In genomic region chr12:14007638-14008037, GRCh38 we compare ENCODE assay signal across 24 cellular contexts. TPM values are rescaled to one million over a fixed set of nuclear protein-coding genes. Genes with fewer than 3 reads are reported as not detected.
A peak's percentile ranks its signal among the peaks of the same experiment; 100 is the strongest.
DNase-seq lines count a peak whose midpoint lies in the region; ATAC-seq and TF ChIP-seq lines count a peak whose summit lies in the region.
"Had no signal": no experiment of that assay in that cellular context is flagged by ENCODE, and none has a peak within 500 bp of the region (broad histone marks: within the 10 kb centered on the region; RNA-seq: fewer than 3 reads in every experiment).

No MANE protein-coding gene starts in this region.

- H3K36me3 Mint-ChIP-seq in Caco-2 (ENCODE audit: insufficient read depth, unreplicated experiment), result no peaks in the 10 kb centered on the region
- H3K36me3 Mint-ChIP-seq in stimulated activated memory B cell treated with anti-CD40 and anti-IgM and Interleukin-4, amounts not matched to agents 10 μg/mL and 1 μg/mL and 100 μg/mL, for 72 hours, result no peaks in the 10 kb centered on the region
- H3K36me3 Mint-ChIP-seq: CD8-positive, alpha-beta T cell had no signal

- H3K36me3 ChIP-seq in Caco-2 (ENCODE audit: control insufficient read depth, insufficient read depth, low read length) (no peaks in the 10 kb centered on the region), left lung (no peaks in the 10 kb centered on the region), upper lobe of right lung (no peaks in the 10 kb centered on the region)
- H3K36me3 ChIP-seq: BLaER1 treated with 17β-estradiol and CSF1 and Interleukin-3, amounts not matched to agents 10 nM and 100 nM had no signal

- H3K4me3 ChIP-seq in Caco-2 (ENCODE audit: low read depth, low read length), result no peak overlapping the region
- H3K4me3 ChIP-seq in left lung, result no peak overlapping the region
- no peak overlapping the region for H3K4me3 ChIP-seq in upper lobe of right lung
- H3K4me3 ChIP-seq: A549; BLaER1 treated with 17β-estradiol and CSF1 and Interleukin-3, amounts not matched to agents 10 nM and 100 nM; GM12878 had no signal

- peak overlapping the region; percentile 15 for H3K4me3 Mint-ChIP-seq in Caco-2 (ENCODE audit: unreplicated experiment)
- H3K4me3 Mint-ChIP-seq in stimulated activated memory B cell treated with anti-CD40 and anti-IgM and Interleukin-4, amounts not matched to agents 10 μg/mL and 1 μg/mL and 100 μg/mL, for 72 hours, result no peak overlapping the region
- H3K4me3 Mint-ChIP-seq: B cell; CD4-positive, alpha-beta T cell; CD8-positive, alpha-beta T cell had no signal

- ATAC-seq in left lung, result peak; percentile 86
- peak; percentile 78 for ATAC-seq in upper lobe of right lung
- ATAC-seq in stimulated activated memory B cell treated with anti-CD40 and anti-IgM and Interleukin-4, amounts not matched to agents 10 μg/mL and 1 μg/mL and 100 μg/mL, for 72 hours, result no peak
- ATAC-seq: A549; CD8-positive, alpha-beta T cell; GM12878 had no signal

- peak overlapping the region; percentile 86 for H3K27ac Mint-ChIP-seq in Caco-2 (ENCODE audit: unreplicated experiment)
- H3K27ac Mint-ChIP-seq in stimulated activated memory B cell treated with anti-CD40 and anti-IgM and Interleukin-4, amounts not matched to agents 10 μg/mL and 1 μg/mL and 100 μg/mL, for 72 hours, result no peak overlapping the region
- H3K27ac Mint-ChIP-seq: B cell; CD4-positive, alpha-beta T cell; CD8-positive, alpha-beta T cell had no signal

- peaks cover 8% of the 10 kb centered on the region; the same call in 1 of the 2 replicates for H3K9me3 ChIP-seq in Caco-2
- peaks cover 0 to 3% of the 10 kb centered on the region in 2 donors for H3K9me3 ChIP-seq in left lung
- H3K9me3 ChIP-seq in upper lobe of right lung, result peaks cover 3% of the 10 kb centered on the region

- peaks cover 68% of the 10 kb centered on the region for H3K9me3 Mint-ChIP-seq in Caco-2 (ENCODE audit: unreplicated experiment)
- peaks cover 21% of the 10 kb centered on the region for H3K9me3 Mint-ChIP-seq in stimulated activated memory B cell treated with anti-CD40 and anti-IgM and Interleukin-4, amounts not matched to agents 10 μg/mL and 1 μg/mL and 100 μg/mL, for 72 hours

- H3K4me1 ChIP-seq in Caco-2, result peaks cover 18% of the 10 kb centered on the region
- no peaks in the 10 kb centered on the region for H3K4me1 ChIP-seq in left lung
- H3K4me1 ChIP-seq in upper lobe of right lung, result no peaks in the 10 kb centered on the region
- H3K4me1 ChIP-seq: A549; BLaER1 treated with 17β-estradiol and CSF1 and Interleukin-3, amounts not matched to agents 10 nM and 100 nM had no signal

- peaks cover 18% of the 10 kb centered on the region for H3K4me1 Mint-ChIP-seq in Caco-2 (ENCODE audit: low read depth, unreplicated experiment)
- no peaks in the 10 kb centered on the region for H3K4me1 Mint-ChIP-seq in stimulated activated memory B cell treated with anti-CD40 and anti-IgM and Interleukin-4, amounts not matched to agents 10 μg/mL and 1 μg/mL and 100 μg/mL, for 72 hours
- H3K4me1 Mint-ChIP-seq: B cell had no signal

- CTCF ChIA-PET in Caco-2 (lab: Charles Lee), result interaction anchor here (1.3 to 2.3 kb wide), 2 partner anchors 26 to 159 kb away, joined by 3 to 9 read pairs; no protein-coding TSS in a partner anchor

- DNase-seq in NCI-H524 treated with DMSO at 0.1 percent for 48 hours (lab: John Stamatoyannopoulos, UW), result peak; percentile 1
- no peak for DNase-seq in NCI-H524 (lab: John Stamatoyannopoulos, UW)
- DNase-seq in Caco-2, result peak in 1 of 2 experiments; percentile 38
- no peak for DNase-seq in left lung
- no peak for DNase-seq in upper lobe of right lung
- DNase-seq in effector CD4-positive, alpha-beta T cell, result no peak
- DNase-seq: AML-193; CD4-positive, alpha-beta T cell; CD8-positive, alpha-beta T cell; DMS 273 treated with DMSO at 0.1 percent for 48 hours; DMS153; DMS53; DMS79; DND-41; EL; GDM1 had no signal

- no peak overlapping the region for H3K27ac ChIP-seq in left lung
- peak overlapping the region; percentile 51 for H3K27ac ChIP-seq in upper lobe of right lung
- H3K27ac ChIP-seq: 22Rv1; A549; BLaER1 treated with 17β-estradiol and CSF1 and Interleukin-3, amounts not matched to agents 10 nM and 100 nM; C4-2B had no signal

- H3K27me3 Mint-ChIP-seq in Caco-2 (ENCODE audit: insufficient read depth, unreplicated experiment), result no peaks in the 10 kb centered on the region
- H3K27me3 Mint-ChIP-seq in stimulated activated memory B cell treated with anti-CD40 and anti-IgM and Interleukin-4, amounts not matched to agents 10 μg/mL and 1 μg/mL and 100 μg/mL, for 72 hours, result peaks cover 70% of the 10 kb centered on the region
- H3K27me3 Mint-ChIP-seq: CD4-positive, alpha-beta T cell had no signal

- POLR2A ChIA-PET in Caco-2 (lab: Charles Lee), result no interaction called here

- intact Hi-C loops in Caco-2 (cut with micrococcal nuclease; ENCODE audit: unreplicated experiment), result no loop called here
- intact Hi-C loops in left lung (cut with DNase I), result no loop called here
- intact Hi-C loops in upper lobe of right lung (cut with DNase I), result no loop called here

- H3K27me3 ChIP-seq in Caco-2 (replicated peaks; ENCODE audit: control insufficient read depth, insufficient read depth, low read length) (no peaks in the 10 kb centered on the region), left lung (no peaks in the 10 kb centered on the region), upper lobe of right lung (no peaks in the 10 kb centered on the region)
- H3K27me3 ChIP-seq: BLaER1 treated with 17β-estradiol and CSF1 and Interleukin-3, amounts not matched to agents 10 nM and 100 nM had no signal

- BruUV-seq in Caco-2 (replicated peaks; lab: Mats Ljungman, UMichigan), result no TSS peak

- TF ChIP-seq CTCF in Caco-2 (IDR thresholded peaks at IDR 0.05; ENCODE audit: insufficient read depth in 1 of 2, low read depth in 1 of 2, low read length in 1 of 2, severe bottlenecking in 1 of 2, unreplicated experiment in 1 of 2) (no peak), left lung (IDR thresholded peaks at IDR 0.05) (no peak), upper lobe of right lung (IDR thresholded peaks at IDR 0.05) (no peak)

RNA-seq across cellular contexts. Expression of gene GRIN2B, which starts 26.2 kb away (rescaled TPM):
- total RNA-seq in Caco-2 (2022) (23.4 and 24.4 TPM in 2 replicates), left lung (under 1 TPM; 0.17 to 0.31 TPM), upper lobe of right lung (1.1 TPM)
- total RNA-seq: A172; CD4-positive, alpha-beta T cell; CD8-positive, alpha-beta T cell; GM12878 had no signal

Comparison
In these comparisons a context has a peak if more than half of its experiments do, and no peak if none do; other contexts are left out.
1. RNA of gene GRIN2B, which starts 26.2 kb away (total RNA-seq): 23.4 to 24.4 TPM in Caco-2; 1.1 TPM in upper lobe of right lung (single experiment) and 0.17 to 0.31 TPM in left lung; every median in the first group is over 10 times any median in the second.